In the genomic region with DNA sequence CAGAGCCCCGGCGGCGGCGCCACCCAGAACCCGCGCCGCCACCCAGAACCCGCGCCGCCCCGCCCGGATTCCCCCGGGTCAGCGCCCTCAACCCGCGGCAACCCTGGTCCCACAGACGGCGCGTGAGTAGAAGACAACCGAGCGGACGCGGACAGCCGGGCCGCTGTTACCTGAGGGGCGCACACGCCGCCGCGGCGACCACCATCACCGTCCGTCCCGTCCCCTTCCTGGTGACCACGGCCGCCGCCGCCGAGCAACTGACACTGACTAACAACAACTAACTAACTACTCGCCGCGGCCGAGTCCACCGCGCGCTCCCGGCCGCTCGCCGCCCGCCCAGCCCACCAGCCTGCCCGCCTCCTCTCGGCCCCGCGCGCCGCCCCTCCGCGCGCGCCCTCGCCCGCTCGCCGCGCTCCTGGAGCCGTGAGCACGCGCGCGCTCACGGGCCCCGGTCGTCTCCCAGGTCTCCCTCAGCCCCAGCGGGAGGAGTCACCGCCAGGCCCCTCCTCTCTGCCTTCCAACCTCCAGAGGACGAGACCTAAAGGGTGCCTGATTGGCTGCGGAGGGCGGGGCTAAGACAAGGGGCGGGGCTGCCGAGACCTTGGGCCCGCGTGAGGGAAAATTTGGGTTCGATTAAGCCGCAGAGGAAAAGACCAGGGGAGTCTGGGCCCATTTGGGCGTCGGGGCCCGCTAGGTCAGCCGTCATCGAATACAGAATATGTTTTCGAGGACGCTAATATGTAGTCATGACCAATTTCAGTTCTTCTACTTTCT, we compare ENCODE assay signal across 1 cellular context.
TF ChIP-seq lines count a peak whose summit lies in the region.

A gene with protein sequence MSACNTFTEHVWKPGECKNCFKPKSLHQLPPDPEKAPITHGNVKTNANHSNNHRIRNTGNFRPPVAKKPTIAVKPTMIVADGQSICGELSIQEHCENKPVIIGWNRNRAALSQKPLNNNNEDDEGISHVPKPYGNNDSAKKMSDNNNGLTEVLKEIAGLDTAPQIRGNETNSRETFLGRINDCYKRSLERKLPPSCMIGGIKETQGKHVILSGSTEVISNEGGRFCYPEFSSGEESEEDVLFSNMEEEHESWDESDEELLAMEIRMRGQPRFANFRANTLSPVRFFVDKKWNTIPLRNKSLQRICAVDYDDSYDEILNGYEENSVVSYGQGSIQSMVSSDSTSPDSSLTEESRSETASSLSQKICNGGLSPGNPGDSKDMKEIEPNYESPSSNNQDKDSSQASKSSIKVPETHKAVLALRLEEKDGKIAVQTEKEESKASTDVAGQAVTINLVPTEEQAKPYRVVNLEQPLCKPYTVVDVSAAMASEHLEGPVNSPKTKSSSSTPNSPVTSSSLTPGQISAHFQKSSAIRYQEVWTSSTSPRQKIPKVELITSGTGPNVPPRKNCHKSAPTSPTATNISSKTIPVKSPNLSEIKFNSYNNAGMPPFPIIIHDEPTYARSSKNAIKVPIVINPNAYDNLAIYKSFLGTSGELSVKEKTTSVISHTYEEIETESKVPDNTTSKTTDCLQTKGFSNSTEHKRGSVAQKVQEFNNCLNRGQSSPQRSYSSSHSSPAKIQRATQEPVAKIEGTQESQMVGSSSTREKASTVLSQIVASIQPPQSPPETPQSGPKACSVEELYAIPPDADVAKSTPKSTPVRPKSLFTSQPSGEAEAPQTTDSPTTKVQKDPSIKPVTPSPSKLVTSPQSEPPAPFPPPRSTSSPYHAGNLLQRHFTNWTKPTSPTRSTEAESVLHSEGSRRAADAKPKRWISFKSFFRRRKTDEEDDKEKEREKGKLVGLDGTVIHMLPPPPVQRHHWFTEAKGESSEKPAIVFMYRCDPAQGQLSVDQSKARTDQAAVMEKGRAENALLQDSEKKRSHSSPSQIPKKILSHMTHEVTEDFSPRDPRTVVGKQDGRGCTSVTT (N-terminal part only) (minus strand): TSS at position 269 of the 774 bp plus-strand sequence. CDS start 238,178 bp downstream, outside the sequence.

TF ChIP-seq in HepG2, 621 proteins besides CTCF, POLR2A, EP300 and RAD21 (continued from another document and continues in another):
- TF ChIP-seq TMF1 (CRISPR knock-in tag; IDR thresholded peaks at IDR 0.05; ENCODE audit: low read depth) (no peak), RFXAP (CRISPR knock-in tag; IDR thresholded peaks at IDR 0.05; ENCODE audit: borderline replicate concordance) (peak; percentile 20; the same call in 1 of the 2 replicates), HES4 (CRISPR knock-in tag; IDR thresholded peaks at IDR 0.05; ENCODE audit: borderline replicate concordance) (peak; percentile 46; the same call in 1 of the 2 replicates), KAT8 (CRISPR knock-in tag; IDR thresholded peaks at IDR 0.05) (no peak), SRY (CRISPR knock-in tag; IDR thresholded peaks at IDR 0.05) (no peak; the same call in 1 of the 2 replicates), RBFOX2 (IDR thresholded peaks at IDR 0.05; ENCODE audit: low read depth, low read length) (peak; percentile 68), SKI (IDR thresholded peaks at IDR 0.05; ENCODE audit: partially characterized antibody) (peak; percentile 43), ZNF263 (CRISPR knock-in tag; IDR thresholded peaks at IDR 0.05) (peak; percentile 60), SMAD3 (CRISPR knock-in tag; IDR thresholded peaks at IDR 0.05) (no peak), ZNF329 (CRISPR knock-in tag; IDR thresholded peaks at IDR 0.05; ENCODE audit: low read depth) (no peak), SALL1 (CRISPR knock-in tag; IDR thresholded peaks at IDR 0.05) (peak; percentile 22; the same call in 1 of the 2 replicates), AHR (CRISPR knock-in tag; IDR thresholded peaks at IDR 0.05) (no peak), MLLT10 (CRISPR knock-in tag; IDR thresholded peaks at IDR 0.05) (no peak), ZC3H13 (CRISPR knock-in tag; IDR thresholded peaks at IDR 0.05) (0 out of 2 replicates have a peak, but pooled peaks have one; percentile 33), ATF7-NPFF (CRISPR knock-in tag; IDR thresholded peaks at IDR 0.05; ENCODE audit: low read depth) (no peak), MIER2 (CRISPR knock-in tag; IDR thresholded peaks at IDR 0.05) (no peak), RBM22 (optimal IDR thresholded peaks at IDR 0.05; ENCODE audit: low read length) (no peak), YY1 (IDR thresholded peaks at IDR 0.05; ENCODE audit: insufficient read depth, insufficient replicate concordance, low read depth, low read length) (peak; percentile 34), GPN1 (CRISPR knock-in tag; IDR thresholded peaks at IDR 0.05; ENCODE audit: borderline replicate concordance) (0 out of 2 replicates have a peak, but pooled peaks have one; percentile 66), ZFX (CRISPR knock-in tag; IDR thresholded peaks at IDR 0.05; ENCODE audit: low read depth) (peak; percentile 80; the same call in 1 of the 2 replicates), HNRNPL (IDR thresholded peaks at IDR 0.05; ENCODE audit: low read depth, low read length) (no peak), POLR2G (IDR thresholded peaks at IDR 0.05; ENCODE audit: low read depth, low read length) (peak; percentile 54; the same call in 1 of the 2 replicates), WIZ (CRISPR knock-in tag; IDR thresholded peaks at IDR 0.05) (0 out of 2 replicates have a peak, but pooled peaks have one; percentile 13)
- TF ChIP-seq, protein P1, sequence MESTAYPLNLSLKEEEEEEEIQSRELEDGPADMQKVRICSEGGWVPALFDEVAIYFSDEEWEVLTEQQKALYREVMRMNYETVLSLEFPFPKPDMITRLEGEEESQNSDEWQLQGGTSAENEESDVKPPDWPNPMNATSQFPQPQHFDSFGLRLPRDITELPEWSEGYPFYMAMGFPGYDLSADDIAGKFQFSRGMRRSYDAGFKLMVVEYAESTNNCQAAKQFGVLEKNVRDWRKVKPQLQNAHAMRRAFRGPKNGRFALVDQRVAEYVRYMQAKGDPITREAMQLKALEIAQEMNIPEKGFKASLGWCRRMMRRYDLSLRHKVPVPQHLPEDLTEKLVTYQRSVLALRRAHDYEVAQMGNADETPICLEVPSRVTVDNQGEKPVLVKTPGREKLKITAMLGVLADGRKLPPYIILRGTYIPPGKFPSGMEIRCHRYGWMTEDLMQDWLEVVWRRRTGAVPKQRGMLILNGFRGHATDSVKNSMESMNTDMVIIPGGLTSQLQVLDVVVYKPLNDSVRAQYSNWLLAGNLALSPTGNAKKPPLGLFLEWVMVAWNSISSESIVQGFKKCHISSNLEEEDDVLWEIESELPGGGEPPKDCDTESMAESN (CRISPR knock-in tag; conservative IDR thresholded peaks at IDR 0.05), result 0 out of 2 replicates have a peak, but pooled peaks have one; percentile 12
- TF ChIP-seq, protein P2, sequence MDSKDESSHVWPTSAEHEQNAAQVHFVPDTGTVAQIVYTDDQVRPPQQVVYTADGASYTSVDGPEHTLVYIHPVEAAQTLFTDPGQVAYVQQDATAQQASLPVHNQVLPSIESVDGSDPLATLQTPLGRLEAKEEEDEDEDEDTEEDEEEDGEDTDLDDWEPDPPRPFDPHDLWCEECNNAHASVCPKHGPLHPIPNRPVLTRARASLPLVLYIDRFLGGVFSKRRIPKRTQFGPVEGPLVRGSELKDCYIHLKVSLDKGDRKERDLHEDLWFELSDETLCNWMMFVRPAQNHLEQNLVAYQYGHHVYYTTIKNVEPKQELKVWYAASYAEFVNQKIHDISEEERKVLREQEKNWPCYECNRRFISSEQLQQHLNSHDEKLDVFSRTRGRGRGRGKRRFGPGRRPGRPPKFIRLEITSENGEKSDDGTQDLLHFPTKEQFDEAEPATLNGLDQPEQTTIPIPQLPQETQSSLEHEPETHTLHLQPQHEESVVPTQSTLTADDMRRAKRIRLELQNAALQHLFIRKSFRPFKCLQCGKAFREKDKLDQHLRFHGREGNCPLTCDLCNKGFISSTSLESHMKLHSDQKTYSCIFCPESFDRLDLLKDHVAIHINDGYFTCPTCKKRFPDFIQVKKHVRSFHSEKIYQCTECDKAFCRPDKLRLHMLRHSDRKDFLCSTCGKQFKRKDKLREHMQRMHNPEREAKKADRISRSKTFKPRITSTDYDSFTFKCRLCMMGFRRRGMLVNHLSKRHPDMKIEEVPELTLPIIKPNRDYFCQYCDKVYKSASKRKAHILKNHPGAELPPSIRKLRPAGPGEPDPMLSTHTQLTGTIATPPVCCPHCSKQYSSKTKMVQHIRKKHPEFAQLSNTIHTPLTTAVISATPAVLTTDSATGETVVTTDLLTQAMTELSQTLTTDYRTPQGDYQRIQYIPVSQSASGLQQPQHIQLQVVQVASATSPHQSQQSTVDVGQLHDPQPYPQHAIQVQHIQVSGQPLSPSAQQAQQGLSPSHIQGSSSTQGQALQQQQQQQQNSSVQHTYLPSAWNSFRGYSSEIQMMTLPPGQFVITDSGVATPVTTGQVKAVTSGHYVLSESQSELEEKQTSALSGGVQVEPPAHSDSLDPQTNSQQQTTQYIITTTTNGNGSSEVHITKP (CRISPR knock-in tag; IDR thresholded peaks at IDR 0.05; ENCODE audit: low read depth), result 0 out of 2 replicates have a peak, but pooled peaks have one; percentile 15
- TF ChIP-seq, protein P3, sequence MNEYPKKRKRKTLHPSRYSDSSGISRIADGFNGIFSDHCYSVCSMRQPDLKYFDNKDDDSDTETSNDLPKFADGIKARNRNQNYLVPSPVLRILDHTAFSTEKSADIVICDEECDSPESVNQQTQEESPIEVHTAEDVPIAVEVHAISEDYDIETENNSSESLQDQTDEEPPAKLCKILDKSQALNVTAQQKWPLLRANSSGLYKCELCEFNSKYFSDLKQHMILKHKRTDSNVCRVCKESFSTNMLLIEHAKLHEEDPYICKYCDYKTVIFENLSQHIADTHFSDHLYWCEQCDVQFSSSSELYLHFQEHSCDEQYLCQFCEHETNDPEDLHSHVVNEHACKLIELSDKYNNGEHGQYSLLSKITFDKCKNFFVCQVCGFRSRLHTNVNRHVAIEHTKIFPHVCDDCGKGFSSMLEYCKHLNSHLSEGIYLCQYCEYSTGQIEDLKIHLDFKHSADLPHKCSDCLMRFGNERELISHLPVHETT (CRISPR knock-in tag; conservative IDR thresholded peaks at IDR 0.05), result no peak
- TF ChIP-seq, protein P4, sequence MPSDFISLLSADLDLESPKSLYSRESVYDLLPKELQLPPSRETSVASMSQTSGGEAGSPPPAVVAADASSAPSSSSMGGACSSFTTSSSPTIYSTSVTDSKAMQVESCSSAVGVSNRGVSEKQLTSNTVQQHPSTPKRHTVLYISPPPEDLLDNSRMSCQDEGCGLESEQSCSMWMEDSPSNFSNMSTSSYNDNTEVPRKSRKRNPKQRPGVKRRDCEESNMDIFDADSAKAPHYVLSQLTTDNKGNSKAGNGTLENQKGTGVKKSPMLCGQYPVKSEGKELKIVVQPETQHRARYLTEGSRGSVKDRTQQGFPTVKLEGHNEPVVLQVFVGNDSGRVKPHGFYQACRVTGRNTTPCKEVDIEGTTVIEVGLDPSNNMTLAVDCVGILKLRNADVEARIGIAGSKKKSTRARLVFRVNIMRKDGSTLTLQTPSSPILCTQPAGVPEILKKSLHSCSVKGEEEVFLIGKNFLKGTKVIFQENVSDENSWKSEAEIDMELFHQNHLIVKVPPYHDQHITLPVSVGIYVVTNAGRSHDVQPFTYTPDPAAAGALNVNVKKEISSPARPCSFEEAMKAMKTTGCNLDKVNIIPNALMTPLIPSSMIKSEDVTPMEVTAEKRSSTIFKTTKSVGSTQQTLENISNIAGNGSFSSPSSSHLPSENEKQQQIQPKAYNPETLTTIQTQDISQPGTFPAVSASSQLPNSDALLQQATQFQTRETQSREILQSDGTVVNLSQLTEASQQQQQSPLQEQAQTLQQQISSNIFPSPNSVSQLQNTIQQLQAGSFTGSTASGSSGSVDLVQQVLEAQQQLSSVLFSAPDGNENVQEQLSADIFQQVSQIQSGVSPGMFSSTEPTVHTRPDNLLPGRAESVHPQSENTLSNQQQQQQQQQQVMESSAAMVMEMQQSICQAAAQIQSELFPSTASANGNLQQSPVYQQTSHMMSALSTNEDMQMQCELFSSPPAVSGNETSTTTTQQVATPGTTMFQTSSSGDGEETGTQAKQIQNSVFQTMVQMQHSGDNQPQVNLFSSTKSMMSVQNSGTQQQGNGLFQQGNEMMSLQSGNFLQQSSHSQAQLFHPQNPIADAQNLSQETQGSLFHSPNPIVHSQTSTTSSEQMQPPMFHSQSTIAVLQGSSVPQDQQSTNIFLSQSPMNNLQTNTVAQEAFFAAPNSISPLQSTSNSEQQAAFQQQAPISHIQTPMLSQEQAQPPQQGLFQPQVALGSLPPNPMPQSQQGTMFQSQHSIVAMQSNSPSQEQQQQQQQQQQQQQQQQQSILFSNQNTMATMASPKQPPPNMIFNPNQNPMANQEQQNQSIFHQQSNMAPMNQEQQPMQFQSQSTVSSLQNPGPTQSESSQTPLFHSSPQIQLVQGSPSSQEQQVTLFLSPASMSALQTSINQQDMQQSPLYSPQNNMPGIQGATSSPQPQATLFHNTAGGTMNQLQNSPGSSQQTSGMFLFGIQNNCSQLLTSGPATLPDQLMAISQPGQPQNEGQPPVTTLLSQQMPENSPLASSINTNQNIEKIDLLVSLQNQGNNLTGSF (CRISPR knock-in tag; IDR thresholded peaks at IDR 0.05), result 0 out of 2 replicates have a peak, but pooled peaks have one; percentile 14
- TF ChIP-seq, protein P5, sequence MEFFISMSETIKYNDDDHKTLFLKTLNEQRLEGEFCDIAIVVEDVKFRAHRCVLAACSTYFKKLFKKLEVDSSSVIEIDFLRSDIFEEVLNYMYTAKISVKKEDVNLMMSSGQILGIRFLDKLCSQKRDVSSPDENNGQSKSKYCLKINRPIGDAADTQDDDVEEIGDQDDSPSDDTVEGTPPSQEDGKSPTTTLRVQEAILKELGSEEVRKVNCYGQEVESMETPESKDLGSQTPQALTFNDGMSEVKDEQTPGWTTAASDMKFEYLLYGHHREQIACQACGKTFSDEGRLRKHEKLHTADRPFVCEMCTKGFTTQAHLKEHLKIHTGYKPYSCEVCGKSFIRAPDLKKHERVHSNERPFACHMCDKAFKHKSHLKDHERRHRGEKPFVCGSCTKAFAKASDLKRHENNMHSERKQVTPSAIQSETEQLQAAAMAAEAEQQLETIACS (CRISPR knock-in tag; IDR thresholded peaks at IDR 0.05), result peak; percentile 92
- TF ChIP-seq, protein P6, sequence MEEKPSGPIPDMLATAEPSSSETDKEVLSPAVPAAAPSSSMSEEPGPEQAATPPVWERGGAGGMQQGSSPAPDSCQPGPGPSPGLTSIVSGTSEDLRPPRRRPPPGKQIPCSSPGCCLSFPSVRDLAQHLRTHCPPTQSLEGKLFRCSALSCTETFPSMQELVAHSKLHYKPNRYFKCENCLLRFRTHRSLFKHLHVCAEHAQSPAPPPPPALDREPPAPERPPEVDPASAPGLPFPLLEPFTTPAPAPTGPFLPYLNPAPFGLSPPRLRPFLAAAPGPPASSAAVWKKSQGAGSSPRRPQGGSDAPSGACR (CRISPR knock-in tag; IDR thresholded peaks at IDR 0.05), result 0 out of 2 replicates have a peak, but pooled peaks have one; percentile 24
- TF ChIP-seq, protein P7, sequence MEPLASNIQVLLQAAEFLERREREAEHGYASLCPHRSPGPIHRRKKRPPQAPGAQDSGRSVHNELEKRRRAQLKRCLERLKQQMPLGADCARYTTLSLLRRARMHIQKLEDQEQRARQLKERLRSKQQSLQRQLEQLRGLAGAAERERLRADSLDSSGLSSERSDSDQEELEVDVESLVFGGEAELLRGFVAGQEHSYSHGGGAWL (CRISPR knock-in tag; IDR thresholded peaks at IDR 0.05), result 0 out of 2 replicates have a peak, but pooled peaks have one; percentile 19
- TF ChIP-seq, protein P8, sequence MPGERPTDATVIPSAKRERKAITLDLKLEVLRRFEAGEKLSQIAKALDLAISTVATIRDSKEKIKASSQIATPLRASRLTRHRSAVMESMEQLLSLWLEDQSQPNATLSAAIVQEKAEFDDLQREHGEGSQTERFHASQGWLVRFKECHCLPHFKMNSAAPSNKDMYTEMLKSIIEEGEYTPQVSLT (CRISPR knock-in tag; IDR thresholded peaks at IDR 0.05; ENCODE audit: borderline replicate concordance, low read depth), result 0 out of 2 replicates have a peak, but pooled peaks have one; percentile 68
